In genomic region chr12:97306121-97306520, GRCh38 we compare ENCODE assay signal across 10 cellular contexts.
A peak's percentile ranks its signal among the peaks of the same experiment; 100 is the strongest.
DNase-seq lines count a peak whose midpoint lies in the region; ATAC-seq and TF ChIP-seq lines count a peak whose summit lies in the region.
"Had no signal": no experiment of that assay in that cellular context is flagged by ENCODE, and none has a peak within 500 bp of the region (broad histone marks: within the 10 kb centered on the region; RNA-seq: fewer than 3 reads in every experiment).

No MANE protein-coding gene starts in this region.

- H3K27ac Mint-ChIP-seq in chondrocyte (ENCODE audit: unreplicated experiment) = no peak overlapping the region

- no peaks in the 10 kb centered on the region for H3K9me3 Mint-ChIP-seq in chondrocyte (ENCODE audit: low read depth)

- no peak overlapping the region for H3K4me3 Mint-ChIP-seq in chondrocyte (ENCODE audit: unreplicated experiment)

- DNase-seq in DMS153 treated with DMSO at 0.1 percent for 48 hours (lab: John Stamatoyannopoulos, UW; ENCODE audit: unreplicated experiment) = peak; percentile 45
- peak; percentile 74 for DNase-seq in NCI-H2227 treated with DMSO at 0.1 percent for 48 hours (lab: John Stamatoyannopoulos, UW)
- no peak for DNase-seq in DMS53 treated with DMSO at 0.1 percent for 48 hours (lab: John Stamatoyannopoulos, UW; ENCODE audit: unreplicated experiment)
- DNase-seq in UCSD-AML1 (lab: John Stamatoyannopoulos, UW; ENCODE audit: unreplicated experiment) = no peak
- no peak for DNase-seq in NCI-H524 (lab: John Stamatoyannopoulos, UW)
- DNase-seq in chondrocyte (ENCODE audit: low spot score) = no peak
- DNase-seq: activated T-cell treated with anti-CD3 and anti-CD28 coated beads, Interleukin-2, amount 50 U/mL, for 48 hours; stimulated activated CD4-positive, alpha-beta T cell treated with anti-CD3 and anti-CD28 coated beads, Interleukin-2, amount 100 ng/mL, for 48 hours had no signal

- TF ChIP-seq CTCF in chondrocyte (IDR thresholded peaks at IDR 0.05) = no peak

- ATAC-seq in GM19328 (IDR thresholded peaks at IDR 0.05; ENCODE audit: unreplicated experiment) (peak; percentile 99), HG02981 (IDR thresholded peaks at IDR 0.05; ENCODE audit: unreplicated experiment) (peak; percentile 78)

- no peaks in the 10 kb centered on the region for H3K4me1 Mint-ChIP-seq in chondrocyte (ENCODE audit: low read depth)

- peaks cover 6% of the 10 kb centered on the region for H3K27me3 Mint-ChIP-seq in chondrocyte (ENCODE audit: low read depth)

- H3K36me3 Mint-ChIP-seq in chondrocyte (ENCODE audit: low read depth) = no peaks in the 10 kb centered on the region

Comparison
In these comparisons a context has a peak if more than half of its experiments do, and no peak if none do; other contexts are left out.
1. DNase-seq: peak in DMS153 treated with DMSO at 0.1 percent for 48 hours (single experiment) and NCI-H2227 treated with DMSO at 0.1 percent for 48 hours (single experiment); none in DMS53 treated with DMSO at 0.1 percent for 48 hours (single experiment), UCSD-AML1 (single experiment), NCI-H524 (0 of 2) and chondrocyte (single experiment).